In genomic region chr6:39379026-39379425, GRCh38 we compare ENCODE assay signal across 34 cellular contexts. TPM values are rescaled to one million over a fixed set of nuclear protein-coding genes. Genes with fewer than 3 reads are reported as not detected.
"Had no signal": no experiment of that assay in that cellular context is flagged by ENCODE, and none has a peak within 500 bp of the region (broad histone marks: within the 10 kb centered on the region; RNA-seq: fewer than 3 reads in every experiment).

No MANE protein-coding gene starts in this region.

- H3K36me3 Mint-ChIP-seq: activated CD8-positive, alpha-beta memory T cell treated with anti-CD3 and anti-CD28 coated beads, Interleukin-2, amount 10 ng/mL, durations not matched to agents 7 days and 5 days; activated naive CD8-positive, alpha-beta T cell treated with anti-CD3 and anti-CD28 coated beads for 36 hours; brain had no signal

- H3K27me3 ChIP-seq: MG63 had no signal

- H3K9me3 ChIP-seq: MG63 had no signal

- H3K9me3 Mint-ChIP-seq: activated CD4-positive, alpha-beta memory T cell treated with anti-CD3 and anti-CD28 coated beads, Interleukin-2, amount 10 ng/mL, durations not matched to agents 7 days and 5 days; activated naive CD8-positive, alpha-beta T cell treated with anti-CD3 and anti-CD28 coated beads for 36 hours had no signal

- H3K4me3 ChIP-seq: MG63, PC-9 had no signal

- DNase-seq: activated CD4-positive, alpha-beta memory T cell treated with anti-CD3 and anti-CD28 coated beads, Interleukin-2, amount 10 ng/mL, durations not matched to agents 7 days and 5 days; activated CD4-positive, alpha-beta T cell treated with anti-CD3 and anti-CD28 coated beads for 1 hour; activated CD4-positive, alpha-beta T cell treated with anti-CD3 and anti-CD28 coated beads for 48 hours; activated CD4-positive, CD25-positive, alpha-beta regulatory T cell; activated CD8-positive, alpha-beta memory T cell treated with anti-CD3 and anti-CD28 coated beads, Interleukin-2, amount 10 ng/mL, durations not matched to agents 7 days and 5 days; activated CD8-positive, alpha-beta memory T cell treated with anti-CD3 and anti-CD28 coated beads, Interleukin-2, amount 50 U/mL, for 48 hours; activated effector memory CD4-positive, alpha-beta T cell treated with Interleukin-2 at 50 U/mL for 16 hours; activated naive CD4-positive, alpha-beta T cell treated with anti-CD3 and anti-CD28 coated beads, Interleukin-2, amount 50 U/mL, for 16 hours; activated naive CD8-positive, alpha-beta T cell treated with anti-CD3 and anti-CD28 coated beads for 36 hours; activated T-cell treated with anti-CD3 and anti-CD28 coated beads, Interleukin-2, amount 50 U/mL, for 48 hours; caudate nucleus; cerebellar nuclear complex; Kasumi-1; KG1; MG63; MV-4-11; NCI-H1092; NCI-H1436 treated with DMSO at 0.1 percent for 48 hours; NCI-H1694 treated with DMSO at 0.1 percent for 48 hours; NCI-H2029; NCI-H2171; NCI-H510A; NCI-H526; NCI-H748 treated with DMSO at 0.1 percent for 48 hours; NK-92 treated with Interleukin-12 subunit alpha and Interleukin-12 subunit beta, amount 100 ng/mL, for 24 hours; PC-9; Right ventricle myocardium superior; T1000; WERI-Rb-1 had no signal

- H3K27ac ChIP-seq: PC-9, WERI-Rb-1 had no signal

- H3K27ac Mint-ChIP-seq: activated CD4-positive, alpha-beta memory T cell treated with anti-CD3 and anti-CD28 coated beads, Interleukin-2, amount 10 ng/mL, durations not matched to agents 7 days and 5 days; activated CD8-positive, alpha-beta memory T cell treated with anti-CD3 and anti-CD28 coated beads, Interleukin-2, amount 10 ng/mL, durations not matched to agents 7 days and 5 days; activated naive CD8-positive, alpha-beta T cell treated with anti-CD3 and anti-CD28 coated beads for 36 hours had no signal

- H3K36me3 ChIP-seq: MG63, WERI-Rb-1 had no signal

- ATAC-seq: activated CD8-positive, alpha-beta memory T cell treated with anti-CD3 and anti-CD28 coated beads, Interleukin-2, amount 10 ng/mL, durations not matched to agents 7 days and 5 days had no signal

- H3K4me1 Mint-ChIP-seq: activated CD4-positive, alpha-beta memory T cell treated with anti-CD3 and anti-CD28 coated beads, Interleukin-2, amount 10 ng/mL, durations not matched to agents 7 days and 5 days; activated CD8-positive, alpha-beta memory T cell treated with anti-CD3 and anti-CD28 coated beads, Interleukin-2, amount 10 ng/mL, durations not matched to agents 7 days and 5 days; activated naive CD8-positive, alpha-beta T cell treated with anti-CD3 and anti-CD28 coated beads for 36 hours had no signal

- H3K4me3 Mint-ChIP-seq: activated CD4-positive, alpha-beta memory T cell treated with anti-CD3 and anti-CD28 coated beads, Interleukin-2, amount 10 ng/mL, durations not matched to agents 7 days and 5 days; activated CD8-positive, alpha-beta memory T cell treated with anti-CD3 and anti-CD28 coated beads, Interleukin-2, amount 10 ng/mL, durations not matched to agents 7 days and 5 days; activated naive CD8-positive, alpha-beta T cell treated with anti-CD3 and anti-CD28 coated beads for 36 hours; brain had no signal

RNA-seq across cellular contexts. Expression of gene KCNK16, which starts 56.5 kb away (rescaled TPM):
- total RNA-seq: activated CD4-positive, alpha-beta memory T cell treated with anti-CD3 and anti-CD28 coated beads, Interleukin-2, amount 10 ng/mL, durations not matched to agents 7 days and 5 days; activated CD8-positive, alpha-beta memory T cell treated with anti-CD3 and anti-CD28 coated beads, Interleukin-2, amount 10 ng/mL, durations not matched to agents 7 days and 5 days; activated naive CD8-positive, alpha-beta T cell treated with anti-CD3 and anti-CD28 coated beads for 36 hours; astrocyte; bronchial epithelial cell; PC-9; Right ventricle myocardium superior; T-helper 1 cell treated with Interleukin-12 subunit alpha and Interleukin-12 subunit beta and Interleukin-4 antibody, amounts not matched to agents 30 ng/mL and 1 ng/mL, for 36 hours; T-helper 2 cell treated with Interferon-gamma antibody and Interleukin-4, amounts not matched to agents 100 ng/mL and 5 ng/mL, for 36 hours had no signal
